ENCODE assay signal across 1 cellular context in the genomic region with DNA sequence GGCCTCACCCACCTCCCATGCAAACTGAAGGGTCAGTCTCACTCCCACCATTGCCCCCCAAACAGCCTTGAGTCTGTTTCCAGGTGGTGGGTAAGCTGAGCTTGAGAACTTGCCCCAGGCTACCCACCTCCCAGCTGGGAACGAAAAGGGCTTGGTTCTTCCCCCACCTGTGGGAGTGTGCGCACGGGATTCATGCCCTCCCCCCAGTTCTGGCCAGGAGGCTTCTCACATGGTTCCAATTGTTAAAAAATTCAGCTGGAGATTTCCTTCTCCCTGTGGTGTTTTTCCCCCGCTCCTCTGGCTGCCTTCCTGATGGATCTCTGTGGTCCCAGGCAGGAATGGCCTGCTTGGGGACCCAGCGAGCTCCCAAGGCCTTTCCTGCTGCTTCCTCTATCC.
TF ChIP-seq lines count a peak whose summit lies in the region.

No MANE protein-coding gene starts in this region.

TF ChIP-seq in K562, 482 proteins besides CTCF, POLR2A, EP300 and RAD21:
- no peak for TF ChIP-seq SRSF1 (IDR thresholded peaks at IDR 0.05; ENCODE audit: low read depth, low read length)
- no peak for TF ChIP-seq MXI1 (IDR thresholded peaks at IDR 0.05; ENCODE audit: low read depth, low read length)
- no peak for TF ChIP-seq RFX1 (IDR thresholded peaks at IDR 0.05)
- TF ChIP-seq ZNF212 (CRISPR knock-in tag; IDR thresholded peaks at IDR 0.05): no peak
- TF ChIP-seq FOSL1 (tag; conservative IDR thresholded peaks at IDR 0.05): no peak
- TF ChIP-seq EWSR1 (IDR thresholded peaks at IDR 0.05; ENCODE audit: borderline replicate concordance, low read depth, partially characterized antibody): no peak
- TF ChIP-seq, protein P1, sequence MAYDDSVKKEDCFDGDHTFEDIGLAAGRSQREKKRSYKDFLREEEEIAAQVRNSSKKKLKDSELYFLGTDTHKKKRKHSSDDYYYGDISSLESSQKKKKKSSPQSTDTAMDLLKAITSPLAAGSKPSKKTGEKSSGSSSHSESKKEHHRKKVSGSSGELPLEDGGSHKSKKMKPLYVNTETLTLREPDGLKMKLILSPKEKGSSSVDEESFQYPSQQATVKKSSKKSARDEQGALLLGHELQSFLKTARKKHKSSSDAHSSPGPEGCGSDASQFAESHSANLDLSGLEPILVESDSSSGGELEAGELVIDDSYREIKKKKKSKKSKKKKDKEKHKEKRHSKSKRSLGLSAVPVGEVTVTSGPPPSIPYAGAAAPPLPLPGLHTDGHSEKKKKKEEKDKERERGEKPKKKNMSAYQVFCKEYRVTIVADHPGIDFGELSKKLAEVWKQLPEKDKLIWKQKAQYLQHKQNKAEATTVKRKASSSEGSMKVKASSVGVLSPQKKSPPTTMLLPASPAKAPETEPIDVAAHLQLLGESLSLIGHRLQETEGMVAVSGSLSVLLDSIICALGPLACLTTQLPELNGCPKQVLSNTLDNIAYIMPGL (CRISPR knock-in tag; IDR thresholded peaks at IDR 0.05): no peak
- TF ChIP-seq, protein P2, sequence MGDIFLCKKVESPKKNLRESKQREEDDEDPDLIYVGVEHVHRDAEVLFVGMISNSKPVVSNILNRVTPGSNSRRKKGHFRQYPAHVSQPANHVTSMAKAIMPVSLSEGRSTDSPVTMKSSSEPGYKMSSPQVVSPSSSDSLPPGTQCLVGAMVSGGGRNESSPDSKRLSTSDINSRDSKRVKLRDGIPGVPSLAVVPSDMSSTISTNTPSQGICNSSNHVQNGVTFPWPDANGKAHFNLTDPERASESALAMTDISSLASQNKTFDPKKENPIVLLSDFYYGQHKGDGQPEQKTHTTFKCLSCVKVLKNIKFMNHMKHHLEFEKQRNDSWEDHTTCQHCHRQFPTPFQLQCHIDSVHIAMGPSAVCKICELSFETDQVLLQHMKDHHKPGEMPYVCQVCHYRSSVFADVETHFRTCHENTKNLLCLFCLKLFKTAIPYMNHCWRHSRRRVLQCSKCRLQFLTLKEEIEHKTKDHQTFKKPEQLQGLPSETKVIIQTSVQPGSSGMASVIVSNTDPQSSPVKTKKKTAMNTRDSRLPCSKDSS (IDR thresholded peaks at IDR 0.05; ENCODE audit: low read depth, partially characterized antibody): no peak
- TF ChIP-seq DMBX1 (CRISPR knock-in tag; IDR thresholded peaks at IDR 0.05; ENCODE audit: borderline replicate concordance): no peak
- no peak for TF ChIP-seq NCOA6 (IDR thresholded peaks at IDR 0.05)
- no peak for TF ChIP-seq ZNF830 (CRISPR knock-in tag; IDR thresholded peaks at IDR 0.05)
- TF ChIP-seq, protein P3, sequence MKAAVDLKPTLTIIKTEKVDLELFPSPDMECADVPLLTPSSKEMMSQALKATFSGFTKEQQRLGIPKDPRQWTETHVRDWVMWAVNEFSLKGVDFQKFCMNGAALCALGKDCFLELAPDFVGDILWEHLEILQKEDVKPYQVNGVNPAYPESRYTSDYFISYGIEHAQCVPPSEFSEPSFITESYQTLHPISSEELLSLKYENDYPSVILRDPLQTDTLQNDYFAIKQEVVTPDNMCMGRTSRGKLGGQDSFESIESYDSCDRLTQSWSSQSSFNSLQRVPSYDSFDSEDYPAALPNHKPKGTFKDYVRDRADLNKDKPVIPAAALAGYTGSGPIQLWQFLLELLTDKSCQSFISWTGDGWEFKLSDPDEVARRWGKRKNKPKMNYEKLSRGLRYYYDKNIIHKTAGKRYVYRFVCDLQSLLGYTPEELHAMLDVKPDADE (conservative IDR thresholded peaks at IDR 0.05; ENCODE audit: control insufficient read depth, low read depth, low read length): no peak
- no peak for TF ChIP-seq HNRNPK (IDR thresholded peaks at IDR 0.05; ENCODE audit: low read depth, low read length, poor library complexity, severe bottlenecking)
- no peak for TF ChIP-seq NCOA1 (IDR thresholded peaks at IDR 0.05; ENCODE audit: low read depth)
- no peak for TF ChIP-seq TAF7 (tag; IDR thresholded peaks at IDR 0.05)
